In the genomic region with DNA sequence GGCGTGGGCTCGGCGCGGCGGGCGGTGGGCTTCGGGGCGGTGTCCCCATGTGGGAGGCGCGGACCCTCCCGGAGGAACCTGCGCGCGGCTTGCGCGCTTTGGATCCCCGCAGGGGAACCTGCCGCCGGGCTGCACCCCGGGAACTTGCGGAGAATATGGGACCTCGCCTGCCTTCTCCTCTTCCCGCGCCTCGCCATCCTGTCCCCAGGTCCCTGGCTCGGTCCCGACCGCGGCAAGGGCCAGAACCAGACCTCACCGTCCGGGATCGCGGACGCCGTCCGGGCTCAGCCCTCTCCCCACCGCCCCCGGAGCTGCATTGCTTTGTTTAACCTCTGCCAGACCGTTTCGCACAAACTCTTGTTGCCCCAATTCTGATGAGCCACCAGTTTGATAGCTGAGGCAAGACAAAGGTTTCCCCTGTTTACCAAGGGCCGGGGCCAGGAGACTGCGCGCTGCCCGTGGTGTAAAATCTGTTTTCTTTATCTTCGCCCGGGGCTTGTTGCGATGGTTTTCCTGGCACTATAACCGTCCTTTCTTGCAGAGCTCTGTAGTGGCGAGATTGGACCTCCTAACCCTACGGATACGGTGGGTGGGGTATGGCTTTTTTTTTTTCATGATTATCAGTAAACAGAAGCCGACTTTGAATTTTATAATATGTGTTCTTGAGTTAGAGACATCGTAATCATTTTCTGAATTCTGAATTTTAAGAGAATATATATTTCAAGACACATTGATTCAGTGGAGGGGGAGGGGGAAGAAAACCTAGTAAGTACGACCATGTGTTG, we compare ENCODE assay signal across 8 cellular contexts.
DNase-seq lines count a peak whose midpoint lies in the region; ATAC-seq, FAIRE-seq and TF ChIP-seq lines count a peak whose summit lies in the region.

No MANE protein-coding gene starts in this region.

- no peaks in the 10 kb centered on the region for H3K36me3 ChIP-seq in bronchial epithelial cell (ENCODE audit: control insufficient read depth, insufficient read depth, low read length)

- H3K27me3 ChIP-seq in bronchial epithelial cell (ENCODE audit: control insufficient read depth, insufficient read depth, low read length) = no peaks in the 10 kb centered on the region

- ATAC-seq in GM21360 (IDR thresholded peaks at IDR 0.05; ENCODE audit: unreplicated experiment) (peak; percentile 23), HG03558 (IDR thresholded peaks at IDR 0.05; ENCODE audit: extremely low read depth, unreplicated experiment) (peak; percentile 10)

- no peak for TF ChIP-seq CTCF in bronchial epithelial cell (IDR thresholded peaks at IDR 0.05; ENCODE audit: insufficient read depth, low read length, severe bottlenecking)

- DNase-seq in ELF-1 (ENCODE audit: low read depth, low spot score) (peak; percentile 83), RPMI7951 (ENCODE audit: low read depth) (peak; percentile 7), bronchial epithelial cell (ENCODE audit: low read depth) (peak; percentile 7), islet precursor cell (peak; percentile 78), GF-D8 (lab: John Stamatoyannopoulos, UW) (no peak)

- H3K27ac ChIP-seq in skin epidermis = peak overlapping the region in 6 of 21 experiments; percentile 12 to 51 (median 39)

- H3K4me3 ChIP-seq in bronchial epithelial cell (ENCODE audit: low read depth, low read length) (peak overlapping the region; percentile 33), skin epidermis (peak overlapping the region; percentile 39 to 67 (median 48))

- FAIRE-seq in bronchial epithelial cell (lab: Jason Lieb, UNC) = no peak
